1 cellular context compared by ENCODE assay signal in genomic region chr14:89347885-89348284, GRCh38.
TF ChIP-seq lines count a peak whose summit lies in the region.

No MANE protein-coding gene starts in this region.

TF ChIP-seq in GM23338, 12 proteins besides CTCF, POLR2A, EP300 and RAD21:
- TF ChIP-seq, protein P1, sequence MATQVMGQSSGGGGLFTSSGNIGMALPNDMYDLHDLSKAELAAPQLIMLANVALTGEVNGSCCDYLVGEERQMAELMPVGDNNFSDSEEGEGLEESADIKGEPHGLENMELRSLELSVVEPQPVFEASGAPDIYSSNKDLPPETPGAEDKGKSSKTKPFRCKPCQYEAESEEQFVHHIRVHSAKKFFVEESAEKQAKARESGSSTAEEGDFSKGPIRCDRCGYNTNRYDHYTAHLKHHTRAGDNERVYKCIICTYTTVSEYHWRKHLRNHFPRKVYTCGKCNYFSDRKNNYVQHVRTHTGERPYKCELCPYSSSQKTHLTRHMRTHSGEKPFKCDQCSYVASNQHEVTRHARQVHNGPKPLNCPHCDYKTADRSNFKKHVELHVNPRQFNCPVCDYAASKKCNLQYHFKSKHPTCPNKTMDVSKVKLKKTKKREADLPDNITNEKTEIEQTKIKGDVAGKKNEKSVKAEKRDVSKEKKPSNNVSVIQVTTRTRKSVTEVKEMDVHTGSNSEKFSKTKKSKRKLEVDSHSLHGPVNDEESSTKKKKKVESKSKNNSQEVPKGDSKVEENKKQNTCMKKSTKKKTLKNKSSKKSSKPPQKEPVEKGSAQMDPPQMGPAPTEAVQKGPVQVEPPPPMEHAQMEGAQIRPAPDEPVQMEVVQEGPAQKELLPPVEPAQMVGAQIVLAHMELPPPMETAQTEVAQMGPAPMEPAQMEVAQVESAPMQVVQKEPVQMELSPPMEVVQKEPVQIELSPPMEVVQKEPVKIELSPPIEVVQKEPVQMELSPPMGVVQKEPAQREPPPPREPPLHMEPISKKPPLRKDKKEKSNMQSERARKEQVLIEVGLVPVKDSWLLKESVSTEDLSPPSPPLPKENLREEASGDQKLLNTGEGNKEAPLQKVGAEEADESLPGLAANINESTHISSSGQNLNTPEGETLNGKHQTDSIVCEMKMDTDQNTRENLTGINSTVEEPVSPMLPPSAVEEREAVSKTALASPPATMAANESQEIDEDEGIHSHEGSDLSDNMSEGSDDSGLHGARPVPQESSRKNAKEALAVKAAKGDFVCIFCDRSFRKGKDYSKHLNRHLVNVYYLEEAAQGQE (IDR thresholded peaks at IDR 0.05; ENCODE audit: unreplicated experiment), result no peak
- no peak for TF ChIP-seq STAT1 (IDR thresholded peaks at IDR 0.05; ENCODE audit: unreplicated experiment)
- TF ChIP-seq NANOG (IDR thresholded peaks at IDR 0.05; ENCODE audit: borderline replicate concordance), result no peak
- TF ChIP-seq JUNB (IDR thresholded peaks at IDR 0.05; ENCODE audit: unreplicated experiment), result no peak
- no peak for TF ChIP-seq ZNF462 (CRISPR knock-in tag; IDR thresholded peaks at IDR 0.05)
- no peak for TF ChIP-seq EZH2 (IDR thresholded peaks at IDR 0.05; ENCODE audit: low read depth, unreplicated experiment)
- TF ChIP-seq EZH2phosphoT487 (IDR thresholded peaks at IDR 0.05; ENCODE audit: unreplicated experiment), result no peak
- no peak for TF ChIP-seq POLR2AphosphoS5 (IDR thresholded peaks at IDR 0.05; ENCODE audit: low read depth)
- no peak for TF ChIP-seq ZNF331 (CRISPR knock-in tag; IDR thresholded peaks at IDR 0.05; ENCODE audit: low read depth)
- TF ChIP-seq, protein P2, sequence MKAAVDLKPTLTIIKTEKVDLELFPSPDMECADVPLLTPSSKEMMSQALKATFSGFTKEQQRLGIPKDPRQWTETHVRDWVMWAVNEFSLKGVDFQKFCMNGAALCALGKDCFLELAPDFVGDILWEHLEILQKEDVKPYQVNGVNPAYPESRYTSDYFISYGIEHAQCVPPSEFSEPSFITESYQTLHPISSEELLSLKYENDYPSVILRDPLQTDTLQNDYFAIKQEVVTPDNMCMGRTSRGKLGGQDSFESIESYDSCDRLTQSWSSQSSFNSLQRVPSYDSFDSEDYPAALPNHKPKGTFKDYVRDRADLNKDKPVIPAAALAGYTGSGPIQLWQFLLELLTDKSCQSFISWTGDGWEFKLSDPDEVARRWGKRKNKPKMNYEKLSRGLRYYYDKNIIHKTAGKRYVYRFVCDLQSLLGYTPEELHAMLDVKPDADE (IDR thresholded peaks at IDR 0.05), result no peak
- TF ChIP-seq CREB1 (CRISPR knock-in tag; IDR thresholded peaks at IDR 0.05; ENCODE audit: low read depth), result no peak
- TF ChIP-seq ZNF114 (CRISPR knock-in tag; IDR thresholded peaks at IDR 0.05), result no peak
